In the genomic region with DNA sequence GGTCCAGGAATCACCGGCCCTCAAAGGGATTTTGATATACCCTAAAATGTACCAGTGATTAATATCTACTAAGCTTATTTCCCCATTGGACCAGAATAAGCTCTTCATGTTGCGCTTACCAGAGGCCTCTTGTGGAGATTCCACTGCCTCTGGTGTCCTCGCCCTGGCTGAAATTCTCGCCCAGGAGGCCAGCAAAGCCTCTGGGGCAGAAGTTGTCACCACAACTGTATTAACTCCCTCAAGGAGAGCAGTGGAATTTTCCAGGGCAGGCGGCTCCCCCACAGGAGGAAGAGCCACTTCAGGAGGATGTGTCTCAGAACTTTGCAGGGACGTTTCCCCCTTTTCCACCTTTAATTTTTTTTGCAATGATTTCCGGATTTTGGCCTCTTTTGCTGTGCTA, we compare ENCODE assay signal across 35 cellular contexts. TPM values are rescaled to one million over a fixed set of nuclear protein-coding genes. Genes with fewer than 3 reads are reported as not detected.
"Had no signal": no experiment of that assay in that cellular context is flagged by ENCODE, and none has a peak within 500 bp of the region (broad histone marks: within the 10 kb centered on the region; RNA-seq: fewer than 3 reads in every experiment).

No MANE protein-coding gene starts in this region.

- H3K4me1 Mint-ChIP-seq: naive thymus-derived CD4-positive, alpha-beta T cell; stimulated activated effector memory CD8-positive, alpha-beta T cell treated with anti-CD3 and anti-CD28 coated beads, Interleukin-12 subunit alpha, Interleukin-12 subunit beta, amount 100 ng/mL, for 72 hours had no signal

- H3K4me3 Mint-ChIP-seq: naive thymus-derived CD4-positive, alpha-beta T cell; nephron; stimulated activated effector memory CD8-positive, alpha-beta T cell treated with anti-CD3 and anti-CD28 coated beads, Interleukin-12 subunit alpha, Interleukin-12 subunit beta, amount 100 ng/mL, for 72 hours; type B pancreatic cell had no signal

- ATAC-seq: esophagus mucosa; gastrocnemius medialis; heart left ventricle; left lung; naive thymus-derived CD4-positive, alpha-beta T cell; psoas muscle; right cardiac atrium; stimulated activated effector memory CD8-positive, alpha-beta T cell treated with anti-CD3 and anti-CD28 coated beads, Interleukin-12 subunit alpha, Interleukin-12 subunit beta, amount 100 ng/mL, for 72 hours had no signal

- H3K27me3 ChIP-seq: gastrocnemius medialis, hepatocyte, ovary, sigmoid colon, thyroid gland had no signal

- DNase-seq: dorsolateral prefrontal cortex; effector CD4-positive, alpha-beta T cell; foreskin fibroblast; gastrocnemius medialis; heart left ventricle; kidney; left lung; mesenchymal stem cell; midbrain; naive thymus-derived CD4-positive, alpha-beta T cell; occipital lobe; ovary; posterior cingulate gyrus; psoas muscle; right cardiac atrium; sigmoid colon; stimulated activated CD4-positive, alpha-beta T cell treated with anti-CD3 and anti-CD28 coated beads, Interleukin-2, amount 100 ng/mL, for 24 hours; stimulated activated CD4-positive, alpha-beta T cell treated with anti-CD3 and anti-CD28 coated beads, Interleukin-4, amount 100 ng/mL, for 24 hours; stimulated activated naive CD4-positive, alpha-beta T cell treated with Interleukin-2 at 50 U/mL for 16 hours; stomach; thyroid gland had no signal

- H2AFZ ChIP-seq: hepatocyte had no signal

- H3K4me3 ChIP-seq: dorsolateral prefrontal cortex, gastrocnemius medialis, heart left ventricle, hepatocyte, left lung, ovary, psoas muscle, sigmoid colon, stomach, thyroid gland had no signal

- H3K27ac ChIP-seq: dorsolateral prefrontal cortex, epithelial cell of prostate, gastrocnemius medialis, heart left ventricle, hepatocyte, left lung, ovary, psoas muscle, sigmoid colon, stomach, thyroid gland had no signal

- H3K36me3 ChIP-seq: gastrocnemius medialis, heart left ventricle, left lung, ovary, sigmoid colon, stomach, thyroid gland had no signal

- H3K4me1 ChIP-seq: gastrocnemius medialis, heart left ventricle, left lung, psoas muscle, sigmoid colon, stomach, thyroid gland had no signal

- H3K36me3 Mint-ChIP-seq: naive thymus-derived CD4-positive, alpha-beta T cell; stimulated activated effector memory CD8-positive, alpha-beta T cell treated with anti-CD3 and anti-CD28 coated beads, Interleukin-12 subunit alpha, Interleukin-12 subunit beta, amount 100 ng/mL, for 72 hours; type B pancreatic cell had no signal

- H3K9me3 ChIP-seq: gastrocnemius medialis, heart left ventricle, left lung, ovary, psoas muscle, sigmoid colon, stomach, thyroid gland had no signal

- H3K27ac Mint-ChIP-seq: naive thymus-derived CD4-positive, alpha-beta T cell; nephron; stimulated activated effector memory CD8-positive, alpha-beta T cell treated with anti-CD3 and anti-CD28 coated beads, Interleukin-12 subunit alpha, Interleukin-12 subunit beta, amount 100 ng/mL, for 72 hours; type B pancreatic cell had no signal

- H3K4me2 ChIP-seq: hepatocyte had no signal

- H3K79me2 ChIP-seq: hepatocyte had no signal

- H3K9me3 Mint-ChIP-seq: nephron; stimulated activated effector memory CD8-positive, alpha-beta T cell treated with anti-CD3 and anti-CD28 coated beads, Interleukin-12 subunit alpha, Interleukin-12 subunit beta, amount 100 ng/mL, for 72 hours; type B pancreatic cell had no signal

RNA-seq across cellular contexts. Expression of a gene that starts 6.9 kb away (rescaled TPM):
- total RNA-seq: esophagus mucosa, gastrocnemius medialis, heart left ventricle, kidney, lower leg skin, lung microvascular endothelial cell, psoas muscle, renal cortical epithelial cell, subcutaneous adipose tissue, thyroid gland had no signal
- polyA plus RNA-seq: heart left ventricle, psoas muscle, right cardiac atrium, stomach, urinary bladder had no signal

RNA-seq across cellular contexts. Expression of a gene that starts 14.1 kb away (rescaled TPM):
- total RNA-seq: dorsolateral prefrontal cortex; esophagus mucosa; gastrocnemius medialis; heart left ventricle; hepatocyte; left lung; lower leg skin; lung microvascular endothelial cell; mucosa of gallbladder; naive thymus-derived CD4-positive, alpha-beta T cell; occipital lobe; ovary; psoas muscle; right cardiac atrium; sigmoid colon; skeletal muscle tissue; stomach; subcutaneous adipose tissue; temporal lobe; thyroid gland; urinary bladder had no signal
- polyA plus RNA-seq: heart left ventricle; hepatocyte; naive thymus-derived CD4-positive, alpha-beta T cell; ovary; psoas muscle; right cardiac atrium; sigmoid colon; stomach; urinary bladder had no signal
